Comparison of ENCODE assay signal across 8 cellular contexts in the genomic region with DNA sequence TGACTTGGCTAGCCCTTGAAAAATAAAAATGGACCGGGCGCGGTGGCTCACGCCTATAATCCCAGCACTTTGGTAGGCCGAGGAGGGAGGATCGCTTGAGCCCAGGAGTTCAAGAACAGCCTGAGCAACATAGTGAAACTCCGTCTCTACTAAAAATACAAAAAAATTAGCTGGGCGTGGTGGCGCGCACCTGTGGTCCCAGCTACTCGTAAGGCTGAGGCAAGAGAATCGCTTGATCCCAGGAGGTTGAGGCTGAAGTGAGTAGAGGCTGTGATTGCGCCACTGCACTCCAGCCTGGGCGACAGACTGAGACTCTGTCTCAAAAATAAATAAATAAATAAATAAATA. TPM values are rescaled to one million over a fixed set of nuclear protein-coding genes. Genes with fewer than 3 reads are reported as not detected.
DNase-seq lines count a peak whose midpoint lies in the region; ATAC-seq and TF ChIP-seq lines count a peak whose summit lies in the region.
"Not testable (repeated sequence)": the region's sequence is repeated elsewhere in the genome, so short reads cannot be mapped to it uniquely, and the experiment has no call there.

No MANE protein-coding gene starts in this region.

- POLR2A ChIA-PET in MCF 10A (lab: Yijun Ruan, JAX): interaction anchor here (0.6 to 2.9 kb wide), 33 partner anchors 9 to 780 kb away, joined by 3 to 23 read pairs (median 3); a partner anchor contains a TSS

- not testable (repeated sequence) for H3K9me3 Mint-ChIP-seq in MCF 10A (ENCODE audit: unreplicated experiment); nephron; stimulated activated effector memory CD8-positive, alpha-beta T cell treated with anti-CD3 and anti-CD28 coated beads, Interleukin-12 subunit alpha, Interleukin-12 subunit beta, amount 100 ng/mL, for 72 hours

- peak overlapping the region; percentile 46 for H2AFZ ChIP-seq in ACC112 (ENCODE audit: low read length, unreplicated experiment)

- not testable (repeated sequence) for H3K27me3 Mint-ChIP-seq in MCF 10A (ENCODE audit: insufficient read depth, unreplicated experiment); nephron (ENCODE audit: low read depth)

- DNase-seq in SJCRH30; MCF 10A (ENCODE audit: unreplicated experiment); left ventricle myocardium inferior: not testable (repeated sequence)
- DNase-seq in stimulated activated effector memory CD8-positive, alpha-beta T cell treated with anti-CD3 and anti-CD28 coated beads, Interleukin-12 subunit alpha, Interleukin-12 subunit beta, amount 100 ng/mL, for 72 hours (ENCODE audit: low spot score in 2 of 2): peak in 1 of 2 donors; percentile 52

- H3K4me3 Mint-ChIP-seq in MCF 10A (ENCODE audit: unreplicated experiment) (peak overlapping the region; percentile 92), nephron (peak overlapping the region in 1 of 3 experiments; percentile 11)
- peak overlapping the region; percentile 95 for H3K4me3 Mint-ChIP-seq in stimulated activated effector memory CD8-positive, alpha-beta T cell treated with anti-CD3 and anti-CD28 coated beads, Interleukin-12 subunit alpha, Interleukin-12 subunit beta, amount 100 ng/mL, for 72 hours

- intact Hi-C loops in MCF 10A (cut with micrococcal nuclease); left ventricle myocardium inferior (cut with micrococcal nuclease): not testable (repeated sequence)

- peaks cover 28% of the 10 kb centered on the region for H3K79me2 ChIP-seq in ACC112 (ENCODE audit: control insufficient read depth, insufficient read depth, low read length, unreplicated experiment)

- TF ChIP-seq CTCF in MCF 10A (IDR thresholded peaks at IDR 0.05; ENCODE audit: unreplicated experiment); left ventricle myocardium inferior (IDR thresholded peaks at IDR 0.05; ENCODE audit: borderline replicate concordance); nephron (IDR thresholded peaks at IDR 0.05; ENCODE audit: unreplicated experiment in 3 of 3): not testable (repeated sequence)

- H3K27me3 ChIP-seq in ACC112 (ENCODE audit: insufficient read depth, low read length); SJCRH30; left ventricle myocardium inferior (ENCODE audit: low read depth): not testable (repeated sequence)

- H3K4me3 ChIP-seq in ACC112 (ENCODE audit: low read depth, low read length): not testable (repeated sequence)
- peak overlapping the region; percentile 81 for H3K4me3 ChIP-seq in SJCRH30
- H3K4me3 ChIP-seq in left ventricle myocardium inferior: peak overlapping the region; percentile 73

- H3K36me3 Mint-ChIP-seq in MCF 10A (ENCODE audit: insufficient read depth, unreplicated experiment) (peaks cover 20% of the 10 kb centered on the region), nephron (ENCODE audit: low read depth) (peaks cover 15% of the 10 kb centered on the region)
- peaks cover 37% of the 10 kb centered on the region for H3K36me3 Mint-ChIP-seq in stimulated activated effector memory CD8-positive, alpha-beta T cell treated with anti-CD3 and anti-CD28 coated beads, Interleukin-12 subunit alpha, Interleukin-12 subunit beta, amount 100 ng/mL, for 72 hours

- peak overlapping the region; percentile 98 for H3K27ac Mint-ChIP-seq in MCF 10A (ENCODE audit: low read depth, unreplicated experiment)
- peak overlapping the region; percentile 81 to 93 (median 93) for H3K27ac Mint-ChIP-seq in nephron
- peak overlapping the region; percentile 97 for H3K27ac Mint-ChIP-seq in stimulated activated effector memory CD8-positive, alpha-beta T cell treated with anti-CD3 and anti-CD28 coated beads, Interleukin-12 subunit alpha, Interleukin-12 subunit beta, amount 100 ng/mL, for 72 hours

- not testable (repeated sequence) for H3K9me3 ChIP-seq in SJCRH30 (replicated peaks); left ventricle myocardium inferior (replicated peaks)

- peaks cover 15% of the 10 kb centered on the region for H3K4me1 ChIP-seq in ACC112 (ENCODE audit: control insufficient read depth, insufficient read depth, low read length, unreplicated experiment)
- not testable (repeated sequence) for H3K4me1 ChIP-seq in SJCRH30
- H3K4me1 ChIP-seq in left ventricle myocardium inferior: peaks cover 30% of the 10 kb centered on the region

- H3K4me1 Mint-ChIP-seq in MCF 10A (ENCODE audit: insufficient read depth, unreplicated experiment) (peaks cover 19% of the 10 kb centered on the region), nephron (peaks cover 27% of the 10 kb centered on the region)
- peaks cover 28% of the 10 kb centered on the region for H3K4me1 Mint-ChIP-seq in stimulated activated effector memory CD8-positive, alpha-beta T cell treated with anti-CD3 and anti-CD28 coated beads, Interleukin-12 subunit alpha, Interleukin-12 subunit beta, amount 100 ng/mL, for 72 hours

- ATAC-seq in GM19438 (IDR thresholded peaks at IDR 0.05; ENCODE audit: low read depth, unreplicated experiment) (peak; percentile 9), HG03432 (IDR thresholded peaks at IDR 0.05; ENCODE audit: unreplicated experiment) (peak; percentile 22)
- not testable (repeated sequence) for ATAC-seq in stimulated activated effector memory CD8-positive, alpha-beta T cell treated with anti-CD3 and anti-CD28 coated beads, Interleukin-12 subunit alpha, Interleukin-12 subunit beta, amount 100 ng/mL, for 72 hours

- BruUV-seq in MCF 10A (replicated peaks; lab: Mats Ljungman, UMichigan): not testable (repeated sequence)

- CTCF ChIA-PET in MCF 10A (lab: Yijun Ruan, JAX): interaction anchor here (1.0 to 3.9 kb wide), 6 partner anchors 13 to 722 kb away, joined by 3 to 41 read pairs (median 6); no protein-coding TSS in a partner anchor

- not testable (repeated sequence) for H3K36me3 ChIP-seq in ACC112 (ENCODE audit: insufficient read depth, low read length); SJCRH30
- peaks cover 28% of the 10 kb centered on the region for H3K36me3 ChIP-seq in left ventricle myocardium inferior

- H3K27ac ChIP-seq in ACC112 (ENCODE audit: low read depth, low read length); SJCRH30: not testable (repeated sequence)
- H3K27ac ChIP-seq in left ventricle myocardium inferior (replicated peaks): peak overlapping the region; percentile 74

RNA-seq across cellular contexts. Expression of a gene that starts 0.4 kb away (rescaled TPM):
- 55.6 and 59.8 TPM in 2 replicates for total RNA-seq in SJCRH30 (2014; rRNA removed; shearing (Covaris generic))
- total RNA-seq in MCF 10A (2022) (84.6 and 100 TPM in 2 replicates), left ventricle myocardium inferior (94.2 TPM)
